ENCODE assay signal across 1 cellular context in genomic region chr7:73578342-73579124, GRCh38.
TF ChIP-seq lines count a peak whose summit lies in the region.

TSS of gene TBL2 (minus strand) at chr7:73578579. CDS start at chr7:73578549, 30 bp downstream.

TF ChIP-seq in HepG2, 621 proteins besides CTCF, POLR2A, EP300 and RAD21 (continued from another document and continues in another):
- no peak for TF ChIP-seq ZBTB49 (CRISPR knock-in tag; IDR thresholded peaks at IDR 0.05; ENCODE audit: borderline replicate concordance)
- TF ChIP-seq RBM39 (IDR thresholded peaks at IDR 0.05; ENCODE audit: low read depth, low read length, poor library complexity, severe bottlenecking): peak; percentile 87
- no peak for TF ChIP-seq RCOR2 (CRISPR knock-in tag; IDR thresholded peaks at IDR 0.05)
- TF ChIP-seq TCF12 (IDR thresholded peaks at IDR 0.05): no peak
- TF ChIP-seq TCF12 (CRISPR knock-in tag; IDR thresholded peaks at IDR 0.05): peak; percentile 68; the same call in 1 of the 2 replicates
- TF ChIP-seq ZNF513 (CRISPR knock-in tag; conservative IDR thresholded peaks at IDR 0.05): no peak
- TF ChIP-seq ZNF138 (CRISPR knock-in tag; IDR thresholded peaks at IDR 0.05; ENCODE audit: low read depth): no peak
- TF ChIP-seq ZNF589 (CRISPR knock-in tag; conservative IDR thresholded peaks at IDR 0.05): no peak
- TF ChIP-seq HCFC1 (IDR thresholded peaks at IDR 0.05; ENCODE audit: low read depth, low read length): no peak
- no peak for TF ChIP-seq ZNF354B (CRISPR knock-in tag; IDR thresholded peaks at IDR 0.05)
- TF ChIP-seq ZNF878 (CRISPR knock-in tag; IDR thresholded peaks at IDR 0.05): no peak
- TF ChIP-seq NFRKB (IDR thresholded peaks at IDR 0.05): no peak
- peak; percentile 17; the same call in 1 of the 2 replicates for TF ChIP-seq ZGPAT (CRISPR knock-in tag; IDR thresholded peaks at IDR 0.05)
- TF ChIP-seq FOXK2 (IDR thresholded peaks at IDR 0.05): no peak
- TF ChIP-seq ZNF235 (CRISPR knock-in tag; IDR thresholded peaks at IDR 0.05; ENCODE audit: borderline replicate concordance): 0 out of 2 replicates have a peak, but pooled peaks have one; percentile 61
- no peak; the same call in 1 of the 2 replicates for TF ChIP-seq ZNF230 (CRISPR knock-in tag; IDR thresholded peaks at IDR 0.05)
- no peak for TF ChIP-seq CREM (IDR thresholded peaks at IDR 0.05)
- no peak for TF ChIP-seq CREM (CRISPR knock-in tag; IDR thresholded peaks at IDR 0.05)
- TF ChIP-seq EEA1 (CRISPR knock-in tag; IDR thresholded peaks at IDR 0.05; ENCODE audit: borderline replicate concordance): 0 out of 2 replicates have a peak, but pooled peaks have one; percentile 23
- TF ChIP-seq ZFP62 (CRISPR knock-in tag; IDR thresholded peaks at IDR 0.05): no peak
- TF ChIP-seq, protein P1, sequence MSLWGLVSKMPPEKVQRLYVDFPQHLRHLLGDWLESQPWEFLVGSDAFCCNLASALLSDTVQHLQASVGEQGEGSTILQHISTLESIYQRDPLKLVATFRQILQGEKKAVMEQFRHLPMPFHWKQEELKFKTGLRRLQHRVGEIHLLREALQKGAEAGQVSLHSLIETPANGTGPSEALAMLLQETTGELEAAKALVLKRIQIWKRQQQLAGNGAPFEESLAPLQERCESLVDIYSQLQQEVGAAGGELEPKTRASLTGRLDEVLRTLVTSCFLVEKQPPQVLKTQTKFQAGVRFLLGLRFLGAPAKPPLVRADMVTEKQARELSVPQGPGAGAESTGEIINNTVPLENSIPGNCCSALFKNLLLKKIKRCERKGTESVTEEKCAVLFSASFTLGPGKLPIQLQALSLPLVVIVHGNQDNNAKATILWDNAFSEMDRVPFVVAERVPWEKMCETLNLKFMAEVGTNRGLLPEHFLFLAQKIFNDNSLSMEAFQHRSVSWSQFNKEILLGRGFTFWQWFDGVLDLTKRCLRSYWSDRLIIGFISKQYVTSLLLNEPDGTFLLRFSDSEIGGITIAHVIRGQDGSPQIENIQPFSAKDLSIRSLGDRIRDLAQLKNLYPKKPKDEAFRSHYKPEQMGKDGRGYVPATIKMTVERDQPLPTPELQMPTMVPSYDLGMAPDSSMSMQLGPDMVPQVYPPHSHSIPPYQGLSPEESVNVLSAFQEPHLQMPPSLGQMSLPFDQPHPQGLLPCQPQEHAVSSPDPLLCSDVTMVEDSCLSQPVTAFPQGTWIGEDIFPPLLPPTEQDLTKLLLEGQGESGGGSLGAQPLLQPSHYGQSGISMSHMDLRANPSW (CRISPR knock-in tag; IDR thresholded peaks at IDR 0.05; ENCODE audit: borderline replicate concordance): no peak
- no peak for TF ChIP-seq PATZ1 (CRISPR knock-in tag; IDR thresholded peaks at IDR 0.05)
- no peak for TF ChIP-seq SATB2 (CRISPR knock-in tag; IDR thresholded peaks at IDR 0.05)
- TF ChIP-seq RELA (CRISPR knock-in tag; IDR thresholded peaks at IDR 0.05): no peak
- no peak for TF ChIP-seq THAP7 (CRISPR knock-in tag; IDR thresholded peaks at IDR 0.05)
- 0 out of 2 replicates have a peak, but pooled peaks have one; percentile 67 for TF ChIP-seq ZSCAN20 (CRISPR knock-in tag; IDR thresholded peaks at IDR 0.05; ENCODE audit: borderline replicate concordance)
- no peak for TF ChIP-seq SRF (IDR thresholded peaks at IDR 0.05; ENCODE audit: low read depth, low read length)
- TF ChIP-seq TSC22D2 (CRISPR knock-in tag; IDR thresholded peaks at IDR 0.05; ENCODE audit: borderline replicate concordance): no peak
- TF ChIP-seq ZNF746 (CRISPR knock-in tag; IDR thresholded peaks at IDR 0.05): no peak
- no peak for TF ChIP-seq SIX4 (CRISPR knock-in tag; IDR thresholded peaks at IDR 0.05)
- no peak for TF ChIP-seq HMG20B (CRISPR knock-in tag; conservative IDR thresholded peaks at IDR 0.05)
- TF ChIP-seq ZNF260 (CRISPR knock-in tag; IDR thresholded peaks at IDR 0.05; ENCODE audit: borderline replicate concordance, low read depth): no peak
- TF ChIP-seq NFYC (CRISPR knock-in tag; IDR thresholded peaks at IDR 0.05): no peak
- no peak for TF ChIP-seq ZNF160 (CRISPR knock-in tag; IDR thresholded peaks at IDR 0.05)
- TF ChIP-seq HDAC2 (CRISPR knock-in tag; IDR thresholded peaks at IDR 0.05): no peak
- peak; percentile 82 for TF ChIP-seq AGO2 (optimal IDR thresholded peaks at IDR 0.05; ENCODE audit: low read depth, low read length)
- TF ChIP-seq SP4 (CRISPR knock-in tag; IDR thresholded peaks at IDR 0.05): peak; percentile 95
- no peak for TF ChIP-seq ZNF143 (CRISPR knock-in tag; IDR thresholded peaks at IDR 0.05)
- TF ChIP-seq, protein P2, sequence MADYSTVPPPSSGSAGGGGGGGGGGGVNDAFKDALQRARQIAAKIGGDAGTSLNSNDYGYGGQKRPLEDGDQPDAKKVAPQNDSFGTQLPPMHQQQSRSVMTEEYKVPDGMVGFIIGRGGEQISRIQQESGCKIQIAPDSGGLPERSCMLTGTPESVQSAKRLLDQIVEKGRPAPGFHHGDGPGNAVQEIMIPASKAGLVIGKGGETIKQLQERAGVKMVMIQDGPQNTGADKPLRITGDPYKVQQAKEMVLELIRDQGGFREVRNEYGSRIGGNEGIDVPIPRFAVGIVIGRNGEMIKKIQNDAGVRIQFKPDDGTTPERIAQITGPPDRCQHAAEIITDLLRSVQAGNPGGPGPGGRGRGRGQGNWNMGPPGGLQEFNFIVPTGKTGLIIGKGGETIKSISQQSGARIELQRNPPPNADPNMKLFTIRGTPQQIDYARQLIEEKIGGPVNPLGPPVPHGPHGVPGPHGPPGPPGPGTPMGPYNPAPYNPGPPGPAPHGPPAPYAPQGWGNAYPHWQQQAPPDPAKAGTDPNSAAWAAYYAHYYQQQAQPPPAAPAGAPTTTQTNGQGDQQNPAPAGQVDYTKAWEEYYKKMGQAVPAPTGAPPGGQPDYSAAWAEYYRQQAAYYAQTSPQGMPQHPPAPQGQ (CRISPR knock-in tag; IDR thresholded peaks at IDR 0.05; ENCODE audit: borderline replicate concordance): no peak
- TF ChIP-seq PHF20 (CRISPR knock-in tag; IDR thresholded peaks at IDR 0.05): peak; percentile 42; the same call in 1 of the 2 replicates
- peak; percentile 44 for TF ChIP-seq MAZ (IDR thresholded peaks at IDR 0.05; ENCODE audit: borderline replicate concordance, low read depth, low read length)
- no peak; the same call in 1 of the 2 replicates for TF ChIP-seq MAZ (CRISPR knock-in tag; IDR thresholded peaks at IDR 0.05; ENCODE audit: low read depth)
- no peak for TF ChIP-seq ZNF773 (CRISPR knock-in tag; IDR thresholded peaks at IDR 0.05; ENCODE audit: borderline replicate concordance)
- TF ChIP-seq REST (IDR thresholded peaks at IDR 0.05; ENCODE audit: borderline replicate concordance in 1 of 2, low read depth in 1 of 2, low read length in 2 of 2): 0 out of 4 replicates have a peak, but pooled peaks of 1 of the 2 experiments have one; percentile 42
- TF ChIP-seq ZNF784 (CRISPR knock-in tag; IDR thresholded peaks at IDR 0.05; ENCODE audit: borderline replicate concordance): no peak; the same call in 1 of the 2 replicates
- no peak for TF ChIP-seq TOPORS (CRISPR knock-in tag; IDR thresholded peaks at IDR 0.05)
- TF ChIP-seq RFX5 (IDR thresholded peaks at IDR 0.05; ENCODE audit: low read depth, low read length): no peak
- no peak for TF ChIP-seq ZNF501 (CRISPR knock-in tag; IDR thresholded peaks at IDR 0.05)
- TF ChIP-seq ISL2 (CRISPR knock-in tag; IDR thresholded peaks at IDR 0.05): 0 out of 2 replicates have a peak, but pooled peaks have one; percentile 10
- no peak for TF ChIP-seq NR2F2 (IDR thresholded peaks at IDR 0.05; ENCODE audit: borderline replicate concordance, low read depth)
